8 cellular contexts compared by ENCODE assay signal in the genomic region with DNA sequence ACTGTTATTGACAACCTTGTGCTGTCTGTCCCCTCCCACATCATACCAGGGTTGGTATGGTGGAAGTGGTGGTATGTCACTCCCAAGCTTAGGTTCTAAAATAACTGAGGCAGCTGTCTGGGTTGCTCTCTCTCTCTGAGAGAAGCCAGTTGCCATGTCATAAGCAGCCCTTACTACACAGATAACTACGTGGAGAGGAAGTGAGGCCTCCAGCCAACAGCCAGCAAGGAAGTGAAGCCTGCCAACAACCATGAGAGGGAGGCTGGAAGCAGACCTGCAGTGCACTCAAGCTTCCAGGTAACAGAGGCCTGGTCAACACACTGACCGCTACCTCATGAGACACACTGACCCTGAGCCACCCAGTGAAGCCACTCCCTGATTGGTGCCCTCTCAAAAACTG. TPM values are rescaled to one million over a fixed set of nuclear protein-coding genes. Genes with fewer than 3 reads are reported as not detected.
DNase-seq lines count a peak whose midpoint lies in the region; ATAC-seq, FAIRE-seq and TF ChIP-seq lines count a peak whose summit lies in the region.

No MANE protein-coding gene starts in this region.

- FAIRE-seq in frontal cortex (lab: Jason Lieb, UNC), result no peak

- peaks cover 28% of the 10 kb centered on the region for H3K4me1 ChIP-seq in BLaER1
- peaks cover 7 to 21% of the 10 kb centered on the region in 2 donors for H3K4me1 ChIP-seq in thyroid gland

- H4K20me1 ChIP-seq in BLaER1, result no peaks in the 10 kb centered on the region

- H3K27ac ChIP-seq in BLaER1 (no peak overlapping the region), thyroid gland (peak overlapping the region; percentile 10 to 16 (median 11))

- no peak overlapping the region for H3K27ac Mint-ChIP-seq in type B pancreatic cell

- peaks cover 8% of the 10 kb centered on the region for H3K4me1 Mint-ChIP-seq in type B pancreatic cell (ENCODE audit: unreplicated experiment)

- no peaks in the 10 kb centered on the region for H3K9me3 Mint-ChIP-seq in type B pancreatic cell

- no peaks in the 10 kb centered on the region for H3K27me3 Mint-ChIP-seq in type B pancreatic cell

- peaks cover 38% of the 10 kb centered on the region for H3K36me3 Mint-ChIP-seq in type B pancreatic cell

- TF ChIP-seq POLR2A in thyroid gland (IDR thresholded peaks at IDR 0.05), result no peak

- DNase-seq in Jurkat, Clone E6-1 (ENCODE audit: low read depth, low spot score), result peak; percentile 60
- DNase-seq in thyroid gland (peak; percentile 40 to 60), type B pancreatic cell (ENCODE audit: extremely low spot score, unreplicated experiment) (no peak), HuH-7 (ENCODE audit: low spot score) (no peak), frontal cortex (ENCODE audit: low spot score in 2 of 2) (no peak)

- H3K27me3 ChIP-seq in BLaER1 (no peaks in the 10 kb centered on the region), thyroid gland (no peaks in the 10 kb centered on the region)

- WGBS in thyroid gland, 2 donors, result 32% methylated on average over 2 of the region's 2 CpGs

- peaks cover 66% of the 10 kb centered on the region for H3K36me3 ChIP-seq in BLaER1
- no peaks in the 10 kb centered on the region for H3K36me3 ChIP-seq in thyroid gland

- H3K9me3 ChIP-seq in BLaER1 (peaks cover 4% of the 10 kb centered on the region; the same call in 1 of the 2 replicates), thyroid gland (no peaks in the 10 kb centered on the region)

- H3K4me3 Mint-ChIP-seq in type B pancreatic cell, result no peak overlapping the region

- TF ChIP-seq CTCF in thyroid gland (IDR thresholded peaks at IDR 0.05), result no peak
- TF ChIP-seq CTCF in type B pancreatic cell (conservative IDR thresholded peaks at IDR 0.05), result no peak

- intact Hi-C loops in thyroid gland (cut with DNase I), result no loop called here

- no peak overlapping the region for H3K4me3 ChIP-seq in BLaER1
- H3K4me3 ChIP-seq in Jurkat, Clone E6-1 (ENCODE audit: low read length), result no peak overlapping the region
- H3K4me3 ChIP-seq in thyroid gland (replicated peaks in 1 of 3), result no peak overlapping the region

- H3K9ac ChIP-seq in BLaER1, result no peak overlapping the region

- H3K4me2 ChIP-seq in BLaER1, result peak overlapping the region; percentile 11; the same call in 1 of the 2 replicates

- peak; percentile 84 for ATAC-seq in GM21381 (IDR thresholded peaks at IDR 0.05; ENCODE audit: unreplicated experiment)
- ATAC-seq in esophagus mucosa, result peak; percentile 74

RNA-seq across cellular contexts. Expression of gene CTNNAL1, which starts 18.6 kb away (rescaled TPM):
- polyA plus RNA-seq in Jurkat, Clone E6-1 (2012; ENCODE audit: insufficient read depth, insufficient read length), result 38.7 TPM
- 8.8 TPM for total RNA-seq in esophagus mucosa
- total RNA-seq in thyroid gland, result 100 to 1,000 TPM; 106 to 231 (median 156) TPM
- 29.7 and 36.0 TPM in 2 replicates for total RNA-seq in type B pancreatic cell (ENCODE audit: low replicate concordance)
- total RNA-seq in frontal cortex, result 7.3 TPM

Comparison
In these comparisons a context has a peak if more than half of its experiments do, and no peak if none do; other contexts are left out.
1. DNase-seq: peak in Jurkat, Clone E6-1 (single experiment) and thyroid gland (2 of 2); none in type B pancreatic cell (single experiment), HuH-7 (single experiment) and frontal cortex (0 of 2).